8 cellular contexts compared by ENCODE assay signal in the genomic region with DNA sequence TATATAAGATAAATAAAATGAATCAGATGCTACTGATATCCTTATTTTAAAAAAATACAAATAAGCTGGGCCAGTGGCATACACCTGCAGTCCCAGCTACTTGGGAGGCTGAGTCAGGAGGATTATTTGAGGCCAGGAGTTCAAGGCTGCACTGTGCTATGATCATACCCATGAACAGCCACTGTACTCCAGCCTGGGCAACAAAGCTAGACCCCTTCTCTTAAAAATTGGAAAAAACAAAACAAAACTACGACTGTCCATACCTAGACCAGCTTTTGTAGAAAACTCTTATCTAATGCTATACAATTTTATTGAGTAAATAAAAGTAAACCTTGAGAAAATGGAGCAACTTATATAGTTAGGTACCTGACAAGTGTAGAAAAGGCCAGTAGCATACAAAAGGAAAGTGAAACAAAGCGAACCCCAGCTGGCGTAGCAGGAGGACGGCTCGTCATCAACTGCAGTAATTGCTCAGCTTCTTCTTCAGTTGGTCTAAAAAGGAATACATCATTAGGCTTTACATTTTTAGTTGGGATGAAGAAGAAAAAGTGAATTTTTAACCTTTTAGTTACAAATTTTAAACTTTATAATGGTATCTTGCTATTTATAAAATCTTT. TPM values are rescaled to one million over a fixed set of nuclear protein-coding genes. Genes with fewer than 3 reads are reported as not detected.
DNase-seq lines count a peak whose midpoint lies in the region; ATAC-seq lines count a peak whose summit lies in the region.

No MANE protein-coding gene starts in this region.

- CTCF ChIA-PET in activated CD8-positive, alpha-beta T cell treated with anti-CD3 and anti-CD28 coated beads, Interleukin-2, amount 10 ng/mL, durations not matched to agents 7 days and 5 days (lab: Charles Lee) = interaction anchor here (0.8 to 1.2 kb wide), 4 partner anchors 158 to 205 kb away, joined by 3 to 6 read pairs (median 4); no protein-coding TSS in a partner anchor

- DNase-seq in activated gamma-delta T cell treated with Interleukin-2 at 50 U/mL for 16 hours (peak; percentile 5), activated gamma-delta T cell (lab: John Stamatoyannopoulos, UW) (no peak), posterior cingulate gyrus (no peak), DMS153 treated with DMSO at 0.1 percent for 48 hours (lab: John Stamatoyannopoulos, UW; ENCODE audit: unreplicated experiment) (no peak)
- peak; percentile 62 for DNase-seq in activated CD8-positive, alpha-beta T cell treated with anti-CD3 and anti-CD28 coated beads, Interleukin-2, amount 10 ng/mL, durations not matched to agents 7 days and 5 days

- intact Hi-C loops in posterior cingulate gyrus (cut with DNase I) = no loop called here

- no peaks in the 10 kb centered on the region for H3K27me3 Mint-ChIP-seq in activated CD8-positive, alpha-beta T cell treated with anti-CD3 and anti-CD28 coated beads, Interleukin-2, amount 10 ng/mL, durations not matched to agents 7 days and 5 days (ENCODE audit: low read depth)
- no peaks in the 10 kb centered on the region for H3K27me3 Mint-ChIP-seq in stimulated activated naive CD8-positive, alpha-beta T cell treated with anti-CD3 and anti-CD28 coated beads, Interleukin-15, Interleukin-2, amounts not matched to agents 100 ng/mL and 50 ng/mL, for 24 hours

- POLR2A ChIA-PET in activated CD8-positive, alpha-beta T cell treated with anti-CD3 and anti-CD28 coated beads, Interleukin-2, amount 10 ng/mL, durations not matched to agents 7 days and 5 days (lab: Charles Lee) = interaction anchor here (0.6 to 1.1 kb wide), 3 partner anchors 22 to 97 kb away, joined by 3 to 5 read pairs (median 4); a partner anchor contains a TSS

- peak overlapping the region; percentile 83 for H3K27ac Mint-ChIP-seq in activated CD8-positive, alpha-beta T cell treated with anti-CD3 and anti-CD28 coated beads, Interleukin-2, amount 10 ng/mL, durations not matched to agents 7 days and 5 days
- H3K27ac Mint-ChIP-seq in stimulated activated naive CD8-positive, alpha-beta T cell treated with anti-CD3 and anti-CD28 coated beads, Interleukin-15, Interleukin-2, amounts not matched to agents 100 ng/mL and 50 ng/mL, for 24 hours = peak overlapping the region; percentile 45

- ATAC-seq in HG03095 (IDR thresholded peaks at IDR 0.05; ENCODE audit: unreplicated experiment) = peak; percentile 92
- peak; percentile 87 for ATAC-seq in activated CD8-positive, alpha-beta T cell treated with anti-CD3 and anti-CD28 coated beads, Interleukin-2, amount 10 ng/mL, durations not matched to agents 7 days and 5 days
- ATAC-seq in HG03196 (IDR thresholded peaks at IDR 0.05; ENCODE audit: unreplicated experiment) = no peak

- peaks cover 47% of the 10 kb centered on the region for H3K36me3 Mint-ChIP-seq in activated CD8-positive, alpha-beta T cell treated with anti-CD3 and anti-CD28 coated beads, Interleukin-2, amount 10 ng/mL, durations not matched to agents 7 days and 5 days (ENCODE audit: low read depth)
- H3K36me3 Mint-ChIP-seq in stimulated activated naive CD8-positive, alpha-beta T cell treated with anti-CD3 and anti-CD28 coated beads, Interleukin-15, Interleukin-2, amounts not matched to agents 100 ng/mL and 50 ng/mL, for 24 hours (ENCODE audit: low read depth) = peaks cover 62% of the 10 kb centered on the region

- H3K4me1 Mint-ChIP-seq in activated CD8-positive, alpha-beta T cell treated with anti-CD3 and anti-CD28 coated beads, Interleukin-2, amount 10 ng/mL, durations not matched to agents 7 days and 5 days (ENCODE audit: low read depth) = no peaks in the 10 kb centered on the region
- no peaks in the 10 kb centered on the region for H3K4me1 Mint-ChIP-seq in stimulated activated naive CD8-positive, alpha-beta T cell treated with anti-CD3 and anti-CD28 coated beads, Interleukin-15, Interleukin-2, amounts not matched to agents 100 ng/mL and 50 ng/mL, for 24 hours (ENCODE audit: low read depth)

- H3K9me3 Mint-ChIP-seq in activated CD8-positive, alpha-beta T cell treated with anti-CD3 and anti-CD28 coated beads, Interleukin-2, amount 10 ng/mL, durations not matched to agents 7 days and 5 days (ENCODE audit: insufficient read depth) = no peaks in the 10 kb centered on the region
- H3K9me3 Mint-ChIP-seq in stimulated activated naive CD8-positive, alpha-beta T cell treated with anti-CD3 and anti-CD28 coated beads, Interleukin-15, Interleukin-2, amounts not matched to agents 100 ng/mL and 50 ng/mL, for 24 hours = no peaks in the 10 kb centered on the region

- H3K4me3 Mint-ChIP-seq in activated CD8-positive, alpha-beta T cell treated with anti-CD3 and anti-CD28 coated beads, Interleukin-2, amount 10 ng/mL, durations not matched to agents 7 days and 5 days = peak overlapping the region; percentile 58
- peak overlapping the region; percentile 32 for H3K4me3 Mint-ChIP-seq in stimulated activated naive CD8-positive, alpha-beta T cell treated with anti-CD3 and anti-CD28 coated beads, Interleukin-15, Interleukin-2, amounts not matched to agents 100 ng/mL and 50 ng/mL, for 24 hours

RNA-seq across cellular contexts. Expression of a gene that starts 23.6 kb away (rescaled TPM):
- total RNA-seq in activated CD8-positive, alpha-beta T cell treated with anti-CD3 and anti-CD28 coated beads, Interleukin-2, amount 10 ng/mL, durations not matched to agents 7 days and 5 days = 10 to 100 TPM; 21.7 to 23.0 TPM

RNA-seq across cellular contexts. Expression of a gene that starts 40.9 kb away (rescaled TPM):
- total RNA-seq in activated CD8-positive, alpha-beta T cell treated with anti-CD3 and anti-CD28 coated beads, Interleukin-2, amount 10 ng/mL, durations not matched to agents 7 days and 5 days = 10 to 100 TPM; 24.3 to 25.9 TPM

Comparison
In these comparisons a context has a peak if more than half of its experiments do, and no peak if none do; other contexts are left out.
1. DNase-seq: peak in activated gamma-delta T cell treated with Interleukin-2 at 50 U/mL for 16 hours (single experiment) and activated CD8-positive, alpha-beta T cell treated with anti-CD3 and anti-CD28 coated beads, Interleukin-2, amount 10 ng/mL, durations not matched to agents 7 days and 5 days (single experiment); none in activated gamma-delta T cell (single experiment), posterior cingulate gyrus (0 of 10) and DMS153 treated with DMSO at 0.1 percent for 48 hours (single experiment).